Comparison of ENCODE assay signal across 8 cellular contexts in genomic region chr7:43729214-43729923, GRCh38. TPM values are rescaled to one million over a fixed set of nuclear protein-coding genes. Genes with fewer than 3 reads are reported as not detected.
DNase-seq lines count a peak whose midpoint lies in the region; ATAC-seq and TF ChIP-seq lines count a peak whose summit lies in the region.

Gene COA1, minus strand, starts transcription at chr7:43729523. Its CDS starts 80,909 bp downstream, at chr7:43648614.

- H3K4me2 ChIP-seq in IMR-90 (ENCODE audit: low read depth, low read length) (peak within 1 kb of the TSS; percentile 97), OCI-LY7 (ENCODE audit: low read length) (peak within 1 kb of the TSS; percentile 70)

- in situ Hi-C loops in IMR-90 (cut with MboI; ENCODE audit: low sequenced_read_pairs), result loop anchor here (10.0 kb wide), 1 partner anchor 785 kb away; no protein-coding TSS in a partner anchor

- no peak within 1 kb of the TSS for H2AK5ac ChIP-seq in IMR-90 (ENCODE audit: low read depth, low read length)

- H4K8ac ChIP-seq in IMR-90 (ENCODE audit: low read depth in 2 of 2, low read length in 2 of 2), result peak within 1 kb of the TSS; percentile 79 to 95

- peak within 1 kb of the TSS; percentile 67 for H3K18ac ChIP-seq in IMR-90 (ENCODE audit: low read depth, low read length)

- H3K79me2 ChIP-seq in OCI-LY7 (ENCODE audit: insufficient read depth, low read depth, low read length), result peaks cover 46% of the 10 kb centered on the region

- H3K9ac ChIP-seq in IMR-90 (ENCODE audit: low read depth, low read length), result peak within 1 kb of the TSS; percentile 98

- H2AFZ ChIP-seq in IMR-90 (replicated peaks; ENCODE audit: low read length, poor library complexity), result peak within 1 kb of the TSS; percentile 98
- peak within 1 kb of the TSS; percentile 97 for H2AFZ ChIP-seq in OCI-LY7 (ENCODE audit: low read length)

- DNase-seq in DMS153 (lab: John Stamatoyannopoulos, UW) (peak; percentile 87), IMR-90 (peak; percentile 91), OCI-LY7 (ENCODE audit: low spot score) (peak; percentile 89), activated T-cell treated with anti-CD3 and anti-CD28 coated beads for 24 hours (ENCODE audit: low read depth) (peak; percentile 79), epithelial cell of esophagus (ENCODE audit: low read depth) (peak; percentile 95)
- peak; percentile 68 to 74 for DNase-seq in stimulated activated CD8-positive, alpha-beta memory T cell treated with anti-CD3 and anti-CD28 coated beads, Interleukin-2, amount 100 ng/mL, for 48 hours (ENCODE audit: low read depth in 2 of 2)

- peak within 1 kb of the TSS; percentile 97 for H4K5ac ChIP-seq in IMR-90 (ENCODE audit: low read depth, low read length)

- TF ChIP-seq CTCF in IMR-90 (conservative IDR thresholded peaks at IDR 0.05; ENCODE audit: low read depth, low read length), result no peak
- peak; percentile 29; the same call in 1 of the 2 replicates for TF ChIP-seq CTCF in OCI-LY7 (conservative IDR thresholded peaks at IDR 0.05; ENCODE audit: low read length)
- TF ChIP-seq CTCF in epithelial cell of esophagus (IDR thresholded peaks at IDR 0.05; ENCODE audit: insufficient read depth, low read depth, low read length, missing control alignments), result peak; percentile 8

- H3K27me3 ChIP-seq in IMR-90 (ENCODE audit: control insufficient read depth, insufficient read depth, low read length), result no peaks in the 10 kb centered on the region
- H3K27me3 ChIP-seq in mononuclear cell (ENCODE audit: insufficient read depth, low read length), result no peaks in the 10 kb centered on the region

- ATAC-seq in GM21528 (IDR thresholded peaks at IDR 0.05; ENCODE audit: low FRiP score, unreplicated experiment) (peak; percentile 83), IMR-90 (ENCODE audit: low read depth) (peak; percentile 98)

- peak within 1 kb of the TSS; percentile 73 for H2BK5ac ChIP-seq in IMR-90 (ENCODE audit: low read depth, low read length, poor library complexity, severe bottlenecking)

- peak within 1 kb of the TSS; percentile 98 for H3K23ac ChIP-seq in IMR-90 (ENCODE audit: low read depth, low read length)

- no peaks in the 10 kb centered on the region for H3K9me1 ChIP-seq in IMR-90 (ENCODE audit: insufficient read depth, low read length)

- peak within 1 kb of the TSS; percentile 92 for H3K4ac ChIP-seq in IMR-90 (ENCODE audit: low read depth, low read length)

- TF ChIP-seq RAD21 in IMR-90 (IDR thresholded peaks at IDR 0.05; ENCODE audit: low read length), result peak; percentile 9; the same call in 1 of the 2 replicates

- H3K9me3 ChIP-seq in IMR-90 (ENCODE audit: control insufficient read depth, insufficient read depth, low read length) (no peaks in the 10 kb centered on the region), OCI-LY7 (ENCODE audit: low read length) (peaks cover 13% of the 10 kb centered on the region; the same call in 1 of the 2 replicates), mononuclear cell (ENCODE audit: low read depth, low read length) (no peaks in the 10 kb centered on the region)

- no peak within 1 kb of the TSS; the same call in 1 of the 2 replicates for H2BK20ac ChIP-seq in IMR-90 (ENCODE audit: low read depth, low read length)

- peak; percentile 59; the same call in 1 of the 2 replicates for TF ChIP-seq POLR2A in IMR-90 (IDR thresholded peaks at IDR 0.05; ENCODE audit: low read depth, low read length)

- peak within 1 kb of the TSS; percentile 79 for H2AK9ac ChIP-seq in IMR-90 (replicated peaks; ENCODE audit: low read depth, low read length, poor library complexity)

- H3K4me1 ChIP-seq in IMR-90 (ENCODE audit: control insufficient read depth, insufficient read depth, low read length), result peaks cover 2% of the 10 kb centered on the region; the same call in 1 of the 2 replicates
- H3K4me1 ChIP-seq in OCI-LY7 (ENCODE audit: insufficient read depth, low read length, poor library complexity, severe bottlenecking), result peaks cover 19% of the 10 kb centered on the region
- H3K4me1 ChIP-seq in mononuclear cell (ENCODE audit: insufficient read depth, low read length), result peaks cover 13% of the 10 kb centered on the region

- H3K4me3 ChIP-seq in IMR-90 (ENCODE audit: insufficient read depth, low read depth, low read length), result peak within 1 kb of the TSS; percentile 98
- peak within 1 kb of the TSS; percentile 80 for H3K4me3 ChIP-seq in OCI-LY7 (ENCODE audit: low read depth, low read length, poor library complexity, severe bottlenecking)
- peak within 1 kb of the TSS; percentile 89 for H3K4me3 ChIP-seq in epithelial cell of esophagus (ENCODE audit: low read length)
- H3K4me3 ChIP-seq in mononuclear cell (ENCODE audit: low read length), result peak within 1 kb of the TSS; percentile 89

- H3K79me1 ChIP-seq in IMR-90 (ENCODE audit: low read depth in 1 of 2, low read length in 2 of 2), result peaks cover 14 to 24% of the 10 kb centered on the region in 2 experiments

- H4K20me1 ChIP-seq in IMR-90 (ENCODE audit: insufficient read depth, low read length) (no peaks in the 10 kb centered on the region), OCI-LY7 (ENCODE audit: insufficient read depth, low read length) (peaks cover 7% of the 10 kb centered on the region; the same call in 1 of the 2 replicates)

- dilution Hi-C loops in IMR-90 (cut with HindIII; ENCODE audit: low sequenced_read_pairs, unreplicated experiment), result no loop called here

- H3K56ac ChIP-seq in IMR-90 (ENCODE audit: extremely low read depth, insufficient read depth, low read length), result peak within 1 kb of the TSS; percentile 79

- H3K27ac ChIP-seq in IMR-90 (ENCODE audit: insufficient read depth, low read length), result peak within 1 kb of the TSS; percentile 89
- H3K27ac ChIP-seq in OCI-LY7 (ENCODE audit: low read depth, low read length, poor library complexity, severe bottlenecking), result peak within 1 kb of the TSS; percentile 41

- 0% methylated on average over 49 of the region's 66 CpGs; no CpG with 5 or more reads in 1 of the 2 experiments for WGBS in IMR-90 (ENCODE audit: extremely low coverage in 2 of 2, insufficient read length in 1 of 2), 2 experiments

- no peaks in the 10 kb centered on the region for H3K36me3 ChIP-seq in IMR-90 (ENCODE audit: control insufficient read depth, insufficient read depth, low read length)
- H3K36me3 ChIP-seq in OCI-LY7 (ENCODE audit: insufficient read depth, low read length), result peaks cover 18% of the 10 kb centered on the region

- intact Hi-C loops in IMR-90 (cut with micrococcal nuclease), result no loop called here
- intact Hi-C loops in OCI-LY7 (cut with micrococcal nuclease; ENCODE audit: unreplicated experiment), result loop anchor here (1.0 to 10.0 kb wide), 4 partner anchors 108 to 275 kb away; partner anchors contain the start of gene STK17A

- H3K14ac ChIP-seq in IMR-90 (replicated peaks; ENCODE audit: low read depth, low read length), result peak within 1 kb of the TSS; percentile 91

- no TSS peak for BruUV-seq in IMR-90 (replicated peaks; lab: Mats Ljungman, UMichigan)
- BruUV-seq in OCI-LY7 (replicated peaks; lab: Mats Ljungman, UMichigan), result TSS peak; percentile 91

- CTCF ChIA-PET in IMR-90 (lab: Yijun Ruan, JAX), result interaction anchor here (0.9 to 1.5 kb wide), 4 partner anchors 39 to 147 kb away, joined by 3 to 7 read pairs (median 4); partner anchors contain the start of gene STK17A
- CTCF ChIA-PET in OCI-LY7 (lab: Charles Lee; ENCODE audit: unreplicated experiment), result interaction anchor here (0.6 to 2.2 kb wide), 2 partner anchors 147 to 781 kb away, joined by 3 to 11 read pairs; partner anchors contain the start of gene STK17A

- POLR2A ChIA-PET in IMR-90 (lab: Charles Lee; ENCODE audit: unreplicated experiment) (interaction anchor here (0.6 to 0.7 kb wide), 2 partner anchors 14 to 427 kb away, joined by 4 to 5 read pairs; no protein-coding TSS in a partner anchor), OCI-LY7 (lab: Charles Lee) (interaction anchor here (0.5 to 1.6 kb wide), 12 partner anchors 12 to 503 kb away, joined by 3 to 6 read pairs (median 3); partner anchors contain the start of genes MRPS24 and STK17A)

- H3K9me2 ChIP-seq in OCI-LY7 (ENCODE audit: insufficient read depth, low read length), result no peaks in the 10 kb centered on the region

- peak within 1 kb of the TSS; percentile 15; the same call in 1 of the 3 replicates for H2BK15ac ChIP-seq in IMR-90 (ENCODE audit: low read depth, low read length)

- peak within 1 kb of the TSS; percentile 53 for H4K91ac ChIP-seq in IMR-90 (ENCODE audit: insufficient read depth, low read depth, low read length)

- H2BK120ac ChIP-seq in IMR-90 (ENCODE audit: low read depth, low read length), result peak within 1 kb of the TSS; percentile 67; the same call in 1 of the 2 replicates

TF ChIP-seq in IMR-90, 13 proteins besides CTCF, POLR2A, EP300 and RAD21:
- no peak for TF ChIP-seq MAFK (IDR thresholded peaks at IDR 0.05; ENCODE audit: low read depth, low read length)
- TF ChIP-seq MXI1 (IDR thresholded peaks at IDR 0.05; ENCODE audit: borderline replicate concordance, low read depth, low read length), result peak; percentile 88

RNA-seq across cellular contexts. Expression of gene COA1, which starts in this region (rescaled TPM):
- total RNA-seq in IMR-90 (2012; rRNA removed), result 59.5 and 66.4 TPM in 2 replicates
- 24.2 and 34.2 TPM in 2 replicates for polyA plus RNA-seq in IMR-90 (2012; rRNA removed)
- 8.0 and 13.1 TPM in 2 replicates for polyA plus RNA-seq in IMR-90 (2012; cell fraction: cytosol; rRNA removed)
- 10.3 and 43.3 TPM in 2 replicates for polyA plus RNA-seq in IMR-90 (2012; cell fraction: nucleus; rRNA removed; ENCODE audit: low replicate concordance)
- 96.0 and 96.9 TPM in 2 replicates for total RNA-seq in OCI-LY7 (2014; rRNA removed; shearing (Covaris generic))
- 63.9 and 77.5 TPM in 2 replicates for total RNA-seq in OCI-LY7 (2022)
- 69.3 TPM for total RNA-seq in mononuclear cell

Comparison
In these comparisons a context has a peak if more than half of its experiments do, and no peak if none do; other contexts are left out.
1. Peak in every context shown above with its lines: DNase-seq, ATAC-seq, H3K4me3 ChIP-seq and H3K27ac ChIP-seq.